In genomic region chr1:32186491-32186890, GRCh38 we compare ENCODE assay signal across 1 cellular context.
TF ChIP-seq lines count a peak whose summit lies in the region.

No MANE protein-coding gene starts in this region.

TF ChIP-seq in HEK293, 187 proteins besides CTCF, POLR2A, EP300 and RAD21:
- TF ChIP-seq ZBTB17 (tag by site-specific recombination; IDR thresholded peaks at IDR 0.05) (peak; percentile 73), ZNF560 (tag by site-specific recombination; IDR thresholded peaks at IDR 0.05; ENCODE audit: borderline replicate concordance) (no peak), ZNF292 (tag by site-specific recombination; IDR thresholded peaks at IDR 0.05; ENCODE audit: borderline replicate concordance, low read depth) (no peak)
- TF ChIP-seq, protein P1, sequence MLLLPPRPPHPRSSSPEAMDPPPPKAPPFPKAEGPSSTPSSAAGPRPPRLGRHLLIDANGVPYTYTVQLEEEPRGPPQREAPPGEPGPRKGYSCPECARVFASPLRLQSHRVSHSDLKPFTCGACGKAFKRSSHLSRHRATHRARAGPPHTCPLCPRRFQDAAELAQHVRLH (tag by site-specific recombination; IDR thresholded peaks at IDR 0.05) = no peak
